Comparison of ENCODE assay signal across 22 cellular contexts in genomic region chr10:7792541-7792940, GRCh38. TPM values are rescaled to one million over a fixed set of nuclear protein-coding genes. Genes with fewer than 3 reads are reported as not detected.
A peak's percentile ranks its signal among the peaks of the same experiment; 100 is the strongest.
DNase-seq lines count a peak whose midpoint lies in the region; ATAC-seq and TF ChIP-seq lines count a peak whose summit lies in the region.
"Had no signal": no experiment of that assay in that cellular context is flagged by ENCODE, and none has a peak within 500 bp of the region (broad histone marks: within the 10 kb centered on the region; RNA-seq: fewer than 3 reads in every experiment).

No MANE protein-coding gene starts in this region.

- POLR2A ChIA-PET in CD4-positive, alpha-beta T cell (lab: Charles Lee) = interaction anchor here (0.9 to 2.3 kb wide), 2 partner anchors 25 to 269 kb away, joined by 4 to 19 read pairs; partner anchors contain the start of gene TAF3
- POLR2A ChIA-PET in activated CD4-positive, alpha-beta T cell treated with anti-CD3 and anti-CD28 coated beads, Interleukin-2, amount 10 ng/mL, durations not matched to agents 7 days and 5 days (lab: Charles Lee) = no interaction called here

- H3K4me3 Mint-ChIP-seq in CD4-positive, alpha-beta T cell = peak overlapping the region; percentile 36
- H3K4me3 Mint-ChIP-seq in activated CD4-positive, alpha-beta T cell treated with anti-CD3 and anti-CD28 coated beads, Interleukin-2, amount 10 ng/mL, durations not matched to agents 7 days and 5 days = no peak overlapping the region
- H3K4me3 Mint-ChIP-seq: natural killer cell; stimulated activated naive CD8-positive, alpha-beta T cell treated with anti-CD3 and anti-CD28 coated beads, Interleukin-15, amount 100 ng/mL, for 72 hours had no signal

- peak overlapping the region; percentile 34 for H3K27ac Mint-ChIP-seq in CD4-positive, alpha-beta T cell
- H3K27ac Mint-ChIP-seq in activated CD4-positive, alpha-beta T cell treated with anti-CD3 and anti-CD28 coated beads, Interleukin-2, amount 10 ng/mL, durations not matched to agents 7 days and 5 days = no peak overlapping the region

- H3K36me3 Mint-ChIP-seq in CD4-positive, alpha-beta T cell (ENCODE audit: low read depth) = peaks cover 65% of the 10 kb centered on the region
- H3K36me3 Mint-ChIP-seq in activated CD4-positive, alpha-beta T cell treated with anti-CD3 and anti-CD28 coated beads, Interleukin-2, amount 10 ng/mL, durations not matched to agents 7 days and 5 days (ENCODE audit: low read depth) = peaks cover 45% of the 10 kb centered on the region

- no peak for ATAC-seq in CD4-positive, alpha-beta T cell (ENCODE audit: poor library complexity)
- ATAC-seq in SK-N-SH treated with all-trans-retinoic acid at 6 μM for 48 hours (no peak), left colon (peak; percentile 7)
- ATAC-seq: gastroesophageal sphincter; natural killer cell; stimulated activated naive CD8-positive, alpha-beta T cell treated with anti-CD3 and anti-CD28 coated beads, Interleukin-15, amount 100 ng/mL, for 72 hours had no signal

- no peaks in the 10 kb centered on the region for H3K27me3 ChIP-seq in CD4-positive, alpha-beta T cell (ENCODE audit: control insufficient read depth, insufficient read depth, low read length)
- H3K27me3 ChIP-seq: gastroesophageal sphincter had no signal

- no peaks in the 10 kb centered on the region for H3K9me3 ChIP-seq in CD4-positive, alpha-beta T cell (ENCODE audit: control insufficient read depth, low read length)
- H3K9me3 ChIP-seq: gastroesophageal sphincter, prostate gland had no signal

- TF ChIP-seq CTCF in CD4-positive, alpha-beta T cell (IDR thresholded peaks at IDR 0.05) = no peak

- CTCF ChIA-PET in CD4-positive, alpha-beta T cell (lab: Charles Lee) = no interaction called here
- CTCF ChIA-PET in activated CD4-positive, alpha-beta T cell treated with anti-CD3 and anti-CD28 coated beads, Interleukin-2, amount 10 ng/mL, durations not matched to agents 7 days and 5 days (lab: Charles Lee) = interaction anchor here (0.9 to 1.6 kb wide), 2 partner anchors 17 to 23 kb away, joined by 4 to 5 read pairs; no protein-coding TSS in a partner anchor

- intact Hi-C loops in CD4-positive, alpha-beta T cell (cut with DNase I, micrococcal nuclease) = no loop called here
- intact Hi-C loops in left colon (cut with DNase I, micrococcal nuclease) = no loop called here

- H3K9me3 Mint-ChIP-seq in CD4-positive, alpha-beta T cell = no peaks in the 10 kb centered on the region
- H3K9me3 Mint-ChIP-seq in activated CD4-positive, alpha-beta T cell treated with anti-CD3 and anti-CD28 coated beads, Interleukin-2, amount 10 ng/mL, durations not matched to agents 7 days and 5 days = no peaks in the 10 kb centered on the region
- H3K9me3 Mint-ChIP-seq: natural killer cell; stimulated activated naive CD8-positive, alpha-beta T cell treated with anti-CD3 and anti-CD28 coated beads, Interleukin-15, amount 100 ng/mL, for 72 hours had no signal

- DNase-seq in Ammon's horn (ENCODE audit: low spot score) = peak; percentile 58
- DNase-seq in CD4-positive, alpha-beta T cell = no peak
- no peak for DNase-seq in left colon
- no peak for DNase-seq in activated CD4-positive, alpha-beta T cell treated with anti-CD3 and anti-CD28 coated beads, Interleukin-2, amount 10 ng/mL, durations not matched to agents 7 days and 5 days
- DNase-seq in stimulated activated CD8-positive, alpha-beta memory T cell treated with anti-CD3 and anti-CD28 coated beads, Interleukin-4, amount 100 ng/mL, for 48 hours = no peak
- no peak for DNase-seq in NCI-H1105 treated with DMSO at 0.1 percent for 48 hours (lab: John Stamatoyannopoulos, UW)
- DNase-seq in T1000 (lab: John Stamatoyannopoulos, UW) = no peak
- DNase-seq: activated CD4-positive, alpha-beta T cell treated with anti-CD3 and anti-CD28 coated beads for 4 hours; activated CD8-positive, alpha-beta memory T cell treated with anti-CD3 and anti-CD28 coated beads, Interleukin-2, amount 50 U/mL, for 4 hours; activated gamma-delta T cell; aorta; cerebellar nuclear complex; erythroblast; H7; mesendoderm; natural killer cell; NCI-H1048; NCI-H526; stimulated activated naive CD8-positive, alpha-beta T cell treated with anti-CD3 and anti-CD28 coated beads, Interleukin-15, amount 100 ng/mL, for 72 hours had no signal

- no peaks in the 10 kb centered on the region for H3K27me3 Mint-ChIP-seq in CD4-positive, alpha-beta T cell
- no peaks in the 10 kb centered on the region for H3K27me3 Mint-ChIP-seq in activated CD4-positive, alpha-beta T cell treated with anti-CD3 and anti-CD28 coated beads, Interleukin-2, amount 10 ng/mL, durations not matched to agents 7 days and 5 days
- H3K27me3 Mint-ChIP-seq: stimulated activated naive CD8-positive, alpha-beta T cell treated with anti-CD3 and anti-CD28 coated beads, Interleukin-15, amount 100 ng/mL, for 72 hours had no signal

- H3K4me1 Mint-ChIP-seq in CD4-positive, alpha-beta T cell (ENCODE audit: low read depth) = peaks cover 80% of the 10 kb centered on the region
- H3K4me1 Mint-ChIP-seq in activated CD4-positive, alpha-beta T cell treated with anti-CD3 and anti-CD28 coated beads, Interleukin-2, amount 10 ng/mL, durations not matched to agents 7 days and 5 days = peaks cover 67% of the 10 kb centered on the region

- no peak overlapping the region for H3K27ac ChIP-seq in CD4-positive, alpha-beta T cell (ENCODE audit: low read depth, low read length)
- H3K27ac ChIP-seq: gastroesophageal sphincter, prostate gland had no signal

TF ChIP-seq in SK-N-SH treated with all-trans-retinoic acid at 6 μM for 48 hours, 23 proteins besides CTCF, POLR2A, EP300 and RAD21:
- TF ChIP-seq ZFP30 (CRISPR knock-in tag; IDR thresholded peaks at IDR 0.05) (no peak), ZFP3 (CRISPR knock-in tag; IDR thresholded peaks at IDR 0.05) (0 out of 2 replicates have a peak, but pooled peaks have one; percentile 54), ISL1 (CRISPR knock-in tag; IDR thresholded peaks at IDR 0.05) (peak; percentile 55; the same call in 1 of the 2 replicates)

RNA-seq across cellular contexts. Expression of gene ATP5F1C, which starts 4.6 kb away (rescaled TPM):
- total RNA-seq in CD4-positive, alpha-beta T cell = 100 to 1,000 TPM; 111 TPM
- 100 to 1,000 TPM; 463 to 537 TPM for total RNA-seq in left colon
- total RNA-seq in activated CD4-positive, alpha-beta T cell treated with anti-CD3 and anti-CD28 coated beads, Interleukin-2, amount 10 ng/mL, durations not matched to agents 7 days and 5 days = 100 to 1,000 TPM; 256 to 286 TPM

RNA-seq across cellular contexts. Expression of gene KIN, which starts 4.7 kb away (rescaled TPM):
- 1 to 10 TPM; 6.5 to 8.6 TPM for total RNA-seq in CD4-positive, alpha-beta T cell
- total RNA-seq in left colon = 10 to 100 TPM in 1 of 2 donors, 1 to 10 TPM in 1; 9.9 to 10.6 TPM
- total RNA-seq in activated CD4-positive, alpha-beta T cell treated with anti-CD3 and anti-CD28 coated beads, Interleukin-2, amount 10 ng/mL, durations not matched to agents 7 days and 5 days = 10 to 100 TPM; 12.9 to 14.8 TPM

RNA-seq across cellular contexts. Expression of gene TAF3, which starts 25.8 kb away (rescaled TPM):
- total RNA-seq in CD4-positive, alpha-beta T cell = 10 to 100 TPM; 12.6 to 12.8 TPM
- 1 to 10 TPM; 5.1 to 5.8 TPM for total RNA-seq in left colon
- 10 to 100 TPM; 13.9 to 16.4 TPM for total RNA-seq in activated CD4-positive, alpha-beta T cell treated with anti-CD3 and anti-CD28 coated beads, Interleukin-2, amount 10 ng/mL, durations not matched to agents 7 days and 5 days
